ENCODE assay signal across 21 cellular contexts in genomic region chr18:61697306-61697909, GRCh38.
DNase-seq lines count a peak whose midpoint lies in the region; ATAC-seq, FAIRE-seq and TF ChIP-seq lines count a peak whose summit lies in the region.
"Had no signal": no experiment of that assay in that cellular context is flagged by ENCODE, and none has a peak within 500 bp of the region (broad histone marks: within the 10 kb centered on the region; RNA-seq: fewer than 3 reads in every experiment).

No MANE protein-coding gene starts in this region.

- TF ChIP-seq POLR2A in NB4 (IDR thresholded peaks at IDR 0.05; ENCODE audit: extremely low read depth, insufficient read length): no peak

- 90 to 94% methylated on average over 2 of the region's 2 CpGs for WGBS in ectodermal cell, 2 experiments

- peaks cover 9% of the 10 kb centered on the region for H3K9me3 Mint-ChIP-seq in neural progenitor cell
- H3K9me3 Mint-ChIP-seq: CD8-positive, alpha-beta T cell had no signal

- H3F3A ChIP-seq in neural progenitor cell (ENCODE audit: low read depth): peaks cover 18% of the 10 kb centered on the region

- DNase-seq in D721Med (ENCODE audit: insufficient read length, low spot score): no peak
- peak; percentile 2 for DNase-seq in NB4 (ENCODE audit: low read depth)
- peak; percentile 65 for DNase-seq in neural progenitor cell (ENCODE audit: low spot score)
- no peak for DNase-seq in pons (ENCODE audit: low spot score)
- DNase-seq in NCI-H2227 treated with DMSO at 0.1 percent for 48 hours (lab: John Stamatoyannopoulos, UW): no peak
- DNase-seq: Calu3; CD8-positive, alpha-beta T cell; DMS 273 treated with DMSO at 0.1 percent for 48 hours; DMS53; DND-41; EL; H9 had no signal

- peak overlapping the region; percentile 26 for H3K27ac ChIP-seq in ectodermal cell (ENCODE audit: insufficient read depth, low read depth, low read length, poor library complexity, severe bottlenecking)
- H3K27ac ChIP-seq in neural progenitor cell: peak overlapping the region; percentile 25
- H3K27ac ChIP-seq: BLaER1 treated with 17β-estradiol and CSF1 and Interleukin-3, amounts not matched to agents 10 nM and 100 nM had no signal

- peak; percentile 97 for FAIRE-seq in D721Med (lab: Jason Lieb, UNC)
- FAIRE-seq: GM12878, H1, HepG2 had no signal

- H3K4me1 ChIP-seq in ectodermal cell (ENCODE audit: control insufficient read depth, insufficient read depth, low read length): peaks cover 7% of the 10 kb centered on the region
- H3K4me1 ChIP-seq in neural progenitor cell: peaks cover 22% of the 10 kb centered on the region
- H3K4me1 ChIP-seq: BLaER1 treated with 17β-estradiol and CSF1 and Interleukin-3, amounts not matched to agents 10 nM and 100 nM had no signal

- H4K20me1 ChIP-seq in neural progenitor cell (ENCODE audit: low read depth): no peaks in the 10 kb centered on the region
- H4K20me1 ChIP-seq: BLaER1 treated with 17β-estradiol and CSF1 and Interleukin-3, amounts not matched to agents 10 nM and 100 nM had no signal

- no peak overlapping the region for H3K4me3 Mint-ChIP-seq in neural progenitor cell
- H3K4me3 Mint-ChIP-seq: B cell; CD8-positive, alpha-beta T cell; H9; IgD-negative memory B cell had no signal

- H3K4me3 ChIP-seq in NB4 (ENCODE audit: low read depth, low read length) (no peak overlapping the region), ectodermal cell (ENCODE audit: insufficient read depth, low read depth, low read length) (no peak overlapping the region), neural progenitor cell (no peak overlapping the region)
- H3K4me3 ChIP-seq: BLaER1 treated with 17β-estradiol and CSF1 and Interleukin-3, amounts not matched to agents 10 nM and 100 nM; GM12878 had no signal

- no peaks in the 10 kb centered on the region for H3K36me3 ChIP-seq in ectodermal cell (ENCODE audit: control insufficient read depth, insufficient read depth, low read length)
- H3K36me3 ChIP-seq in neural progenitor cell: no peaks in the 10 kb centered on the region
- H3K36me3 ChIP-seq: BLaER1 treated with 17β-estradiol and CSF1 and Interleukin-3, amounts not matched to agents 10 nM and 100 nM had no signal

- H3K27me3 ChIP-seq in ectodermal cell (ENCODE audit: control insufficient read depth, insufficient read depth, low read length, poor library complexity, severe bottlenecking): no peaks in the 10 kb centered on the region
- no peaks in the 10 kb centered on the region for H3K27me3 ChIP-seq in neural progenitor cell
- H3K27me3 ChIP-seq: BLaER1 treated with 17β-estradiol and CSF1 and Interleukin-3, amounts not matched to agents 10 nM and 100 nM had no signal

- H3K9ac ChIP-seq in neural progenitor cell: no peak overlapping the region
- H3K9ac ChIP-seq: BLaER1 treated with 17β-estradiol and CSF1 and Interleukin-3, amounts not matched to agents 10 nM and 100 nM had no signal

- H3K9me3 ChIP-seq in ectodermal cell (ENCODE audit: control insufficient read depth, low read length) (no peaks in the 10 kb centered on the region), neural progenitor cell (ENCODE audit: low read depth) (no peaks in the 10 kb centered on the region)

- peaks cover 2% of the 10 kb centered on the region for H3K36me3 Mint-ChIP-seq in neural progenitor cell
- H3K36me3 Mint-ChIP-seq: CD8-positive, alpha-beta T cell; IgD-negative memory B cell had no signal

- H3K27ac Mint-ChIP-seq in neural progenitor cell: peak overlapping the region; percentile 34
- H3K27ac Mint-ChIP-seq: B cell; CD8-positive, alpha-beta T cell; H9 had no signal

- TF ChIP-seq CTCF in D721Med (IDR thresholded peaks at IDR 0.05; ENCODE audit: insufficient read depth, missing control alignments) (no peak), NB4 (IDR thresholded peaks at IDR 0.05; ENCODE audit: low read depth, low read length) (no peak), neural progenitor cell (IDR thresholded peaks at IDR 0.05) (no peak)

- no peak overlapping the region for H2AFZ ChIP-seq in neural progenitor cell (replicated peaks)

- H3K27me3 Mint-ChIP-seq in neural progenitor cell (ENCODE audit: insufficient read depth, low read depth): no peaks in the 10 kb centered on the region
- H3K27me3 Mint-ChIP-seq: B cell had no signal

- peaks cover 8% of the 10 kb centered on the region for H3K4me1 Mint-ChIP-seq in neural progenitor cell
- H3K4me1 Mint-ChIP-seq: B cell, IgD-negative memory B cell had no signal

- no peaks in the 10 kb centered on the region for H3K79me2 ChIP-seq in neural progenitor cell (ENCODE audit: low read depth)

- no peak for ATAC-seq in HG03521 (IDR thresholded peaks at IDR 0.05; ENCODE audit: unreplicated experiment)
- ATAC-seq in HG03571 (IDR thresholded peaks at IDR 0.05; ENCODE audit: unreplicated experiment): no peak
- ATAC-seq: CD8-positive, alpha-beta T cell; GM12878; HepG2 had no signal

- peak overlapping the region; percentile 36 for H3K4me2 ChIP-seq in neural progenitor cell
- H3K4me2 ChIP-seq: BLaER1 treated with 17β-estradiol and CSF1 and Interleukin-3, amounts not matched to agents 10 nM and 100 nM had no signal

Comparison
In these comparisons a context has a peak if more than half of its experiments do, and no peak if none do; other contexts are left out.
1. DNase-seq: peak in NB4 (single experiment) and neural progenitor cell (single experiment); none in D721Med (single experiment), pons (single experiment) and NCI-H2227 treated with DMSO at 0.1 percent for 48 hours (single experiment).